26 cellular contexts compared by ENCODE assay signal in the genomic region with DNA sequence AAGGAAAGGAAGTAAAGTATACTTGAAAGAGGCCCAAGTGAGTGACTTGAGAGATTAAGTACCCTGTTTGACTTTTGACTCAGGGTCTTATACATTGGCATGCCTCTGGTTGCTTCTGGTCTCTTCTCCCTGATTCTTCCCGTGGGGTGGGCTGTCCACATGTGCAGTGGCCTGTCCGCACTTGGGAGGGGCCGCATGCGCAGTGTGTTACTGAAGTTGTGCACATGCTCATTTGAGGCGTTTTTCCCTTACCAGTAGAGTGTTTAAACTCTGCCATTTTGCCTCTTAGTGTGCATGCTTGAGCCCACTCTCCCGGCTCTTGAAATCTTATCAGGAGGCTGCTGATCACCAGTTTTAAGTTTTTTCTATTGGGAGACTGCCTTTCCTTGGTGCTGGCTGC.
"Had no signal": no experiment of that assay in that cellular context is flagged by ENCODE, and none has a peak within 500 bp of the region (broad histone marks: within the 10 kb centered on the region; RNA-seq: fewer than 3 reads in every experiment).

No MANE protein-coding gene starts in this region.

- H3K27ac ChIP-seq: brain microvascular endothelial cell, neural progenitor cell, spleen, transverse colon, vagina had no signal

- H3K27me3 ChIP-seq: brain microvascular endothelial cell, neural progenitor cell, spleen, transverse colon, vagina had no signal

- ATAC-seq: activated CD8-positive, alpha-beta T cell treated with anti-CD3 and anti-CD28 coated beads for 36 hours; activated T-cell treated with anti-CD3 and anti-CD28 coated beads, Interleukin-2, amount 50 U/mL, for 4 hours; activated T-helper 17 cell treated with anti-CD3 and anti-CD28 coated beads, Interleukin-2, amount 50 U/mL, for 72 hours; left cardiac atrium; natural killer cell; right cardiac atrium; T-helper 17 cell had no signal

- H3K36me3 ChIP-seq: brain microvascular endothelial cell, neural progenitor cell, spleen, transverse colon, vagina had no signal

- H3K9me3 Mint-ChIP-seq: activated B cell treated with CpG ODN at 0.5 μM for 24 hours; activated CD8-positive, alpha-beta T cell treated with anti-CD3 and anti-CD28 coated beads for 36 hours; activated T-cell treated with anti-CD3 and anti-CD28 coated beads, Interleukin-2, amount 50 U/mL, for 4 hours; activated T-helper 17 cell treated with anti-CD3 and anti-CD28 coated beads, Interleukin-2, amount 50 U/mL, for 72 hours; natural killer cell; neural progenitor cell had no signal

- H3K4me1 ChIP-seq: neural progenitor cell had no signal

- FAIRE-seq: astrocyte, endothelial cell of umbilical vein, keratinocyte had no signal

- H3K9me3 ChIP-seq: spleen, transverse colon, vagina had no signal

- H3K27ac Mint-ChIP-seq: activated B cell treated with CpG ODN at 0.5 μM for 24 hours; activated CD8-positive, alpha-beta T cell treated with anti-CD3 and anti-CD28 coated beads for 36 hours; activated T-helper 17 cell treated with anti-CD3 and anti-CD28 coated beads, Interleukin-2, amount 50 U/mL, for 72 hours; natural killer cell; neural progenitor cell; T-helper 17 cell had no signal

- H3K4me3 Mint-ChIP-seq: activated B cell treated with CpG ODN at 0.5 μM for 24 hours; activated CD8-positive, alpha-beta T cell treated with anti-CD3 and anti-CD28 coated beads for 36 hours; activated T-cell treated with anti-CD3 and anti-CD28 coated beads, Interleukin-2, amount 50 U/mL, for 4 hours; activated T-helper 17 cell treated with anti-CD3 and anti-CD28 coated beads, Interleukin-2, amount 50 U/mL, for 72 hours; natural killer cell; neural progenitor cell; T-helper 17 cell had no signal

- H3K4me3 ChIP-seq: neural progenitor cell, spleen, transverse colon, vagina had no signal

- DNase-seq: activated B cell treated with CpG ODN at 0.5 μM for 24 hours; activated CD4-positive, alpha-beta T cell treated with anti-CD3 and anti-CD28 coated beads, Interleukin-2, amount 50 U/mL, for 1 hour; activated CD8-positive, alpha-beta T cell treated with anti-CD3 and anti-CD28 coated beads for 36 hours; activated gamma-delta T cell treated with Interleukin-2 at 50 U/mL for 16 hours; activated naive CD4-positive, alpha-beta T cell treated with anti-CD3 and anti-CD28 coated beads, Interleukin-2, amount 50 U/mL, for 16 hours; activated T-cell treated with anti-CD3 and anti-CD28 coated beads, Interleukin-2, amount 50 U/mL, for 4 hours; amniotic stem cell; brain microvascular endothelial cell; foreskin fibroblast; head of caudate nucleus; hippocampal formation; left cardiac atrium; mesenchymal stem cell; natural killer cell; right cardiac atrium; spleen; stimulated activated naive CD4-positive, alpha-beta T cell treated with Interleukin-2 at 50 U/mL for 16 hours; T-helper 17 cell; T1000; transverse colon had no signal

- H3K4me1 Mint-ChIP-seq: neural progenitor cell had no signal

- H3K9ac ChIP-seq: neural progenitor cell had no signal

- H3K27me3 Mint-ChIP-seq: activated B cell treated with CpG ODN at 0.5 μM for 24 hours; activated CD8-positive, alpha-beta T cell treated with anti-CD3 and anti-CD28 coated beads for 36 hours; activated T-helper 17 cell treated with anti-CD3 and anti-CD28 coated beads, Interleukin-2, amount 50 U/mL, for 72 hours; T-helper 17 cell had no signal

- H3K4me2 ChIP-seq: neural progenitor cell had no signal
